13 cellular contexts compared by ENCODE assay signal in the genomic region with DNA sequence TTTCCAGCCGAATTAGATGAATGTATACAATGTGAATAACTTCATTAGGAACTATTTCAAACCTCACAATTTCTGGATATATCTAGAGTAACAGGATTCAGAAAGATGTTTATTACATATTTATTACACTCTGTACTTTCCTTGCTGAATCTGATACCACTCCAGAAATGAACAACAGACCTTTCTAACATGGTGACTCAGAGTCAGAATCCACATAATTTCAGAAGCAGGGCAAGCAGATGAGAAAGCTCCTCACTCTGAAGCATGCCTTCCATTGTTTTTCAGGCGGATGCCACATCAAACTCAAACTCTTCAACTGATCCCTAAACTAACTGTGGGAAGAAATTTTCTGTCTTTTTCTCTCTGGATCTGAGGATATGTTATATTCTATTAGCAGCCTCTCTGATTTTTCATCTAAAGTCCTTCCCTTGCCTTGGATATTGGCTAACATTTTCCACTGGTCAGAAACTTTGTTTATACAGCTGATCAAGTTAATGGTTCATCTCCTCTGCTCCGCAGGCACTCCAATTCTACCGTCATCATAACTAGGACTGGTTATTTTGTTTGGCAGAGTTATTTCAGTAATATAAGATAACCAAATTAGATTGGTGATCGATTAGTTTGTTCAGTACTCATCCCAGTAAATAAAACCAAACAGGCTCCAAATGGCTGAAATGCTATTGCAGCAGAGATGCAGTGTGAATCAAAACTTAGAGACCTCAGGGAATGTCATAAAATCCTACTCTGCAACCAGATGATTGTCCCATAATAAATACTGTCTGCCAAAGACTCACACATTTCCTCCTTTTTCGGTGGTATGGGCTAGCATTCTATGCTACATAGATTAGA.
DNase-seq lines count a peak whose midpoint lies in the region; ATAC-seq and TF ChIP-seq lines count a peak whose summit lies in the region.
"Had no signal": no experiment of that assay in that cellular context is flagged by ENCODE, and none has a peak within 500 bp of the region (broad histone marks: within the 10 kb centered on the region; RNA-seq: fewer than 3 reads in every experiment).

No MANE protein-coding gene starts in this region.

- H3K36me3 ChIP-seq in OCI-LY3 (replicated peaks; ENCODE audit: low read depth, low read length) (no peaks in the 10 kb centered on the region), osteoblast (ENCODE audit: insufficient read depth, low read length) (no peaks in the 10 kb centered on the region), PC-3 (ENCODE audit: low read depth, low read length) (no peaks in the 10 kb centered on the region)

- H3K9me3 ChIP-seq in OCI-LY3 (ENCODE audit: insufficient read depth, low read length), result no peaks in the 10 kb centered on the region
- H3K9me3 ChIP-seq in osteoblast (ENCODE audit: low read depth, low read length), result no peaks in the 10 kb centered on the region
- H3K9me3 ChIP-seq in PC-3 (ENCODE audit: low read length), result no peaks in the 10 kb centered on the region

- no peaks in the 10 kb centered on the region for H3K9me2 ChIP-seq in PC-3 (replicated peaks; ENCODE audit: low read length)

- H3K27ac ChIP-seq in OCI-LY3 (ENCODE audit: low read length), result no peak overlapping the region
- H3K27ac ChIP-seq in osteoblast (ENCODE audit: low read depth, low read length), result peak overlapping the region; percentile 84
- H3K27ac ChIP-seq in PC-3 (ENCODE audit: low read length), result no peak overlapping the region

- TF ChIP-seq CTCF in OCI-LY3 (IDR thresholded peaks at IDR 0.05; ENCODE audit: low read depth, low read length), result no peak
- no peak for TF ChIP-seq CTCF in osteoblast (IDR thresholded peaks at IDR 0.05; ENCODE audit: extremely low read depth, low read depth, low read length)
- TF ChIP-seq CTCF in PC-3 (conservative IDR thresholded peaks at IDR 0.05; ENCODE audit: low read depth, low read length), result no peak

- H3K4me3 ChIP-seq in OCI-LY3 (ENCODE audit: low read length) (no peak overlapping the region), osteoblast (ENCODE audit: insufficient read depth, low read length) (no peak overlapping the region), PC-3 (ENCODE audit: low read length) (no peak overlapping the region)

- H3K27me3 ChIP-seq in OCI-LY3 (ENCODE audit: low read depth, low read length) (no peaks in the 10 kb centered on the region), osteoblast (ENCODE audit: insufficient read depth, low read length) (no peaks in the 10 kb centered on the region), PC-3 (ENCODE audit: low read length) (no peaks in the 10 kb centered on the region)

- BruUV-seq in PC-3 (replicated peaks; lab: Mats Ljungman, UMichigan), result no TSS peak

- intact Hi-C loops in PC-3 (cut with micrococcal nuclease), result no loop called here

- H4K20me1 ChIP-seq in OCI-LY3 (ENCODE audit: insufficient read depth, low read length) (no peaks in the 10 kb centered on the region), osteoblast (ENCODE audit: insufficient read depth, low read length) (no peaks in the 10 kb centered on the region), PC-3 (ENCODE audit: low read length) (no peaks in the 10 kb centered on the region)

- no peak overlapping the region for H2AFZ ChIP-seq in OCI-LY3 (ENCODE audit: low read depth, low read length)
- peak overlapping the region; percentile 73 for H2AFZ ChIP-seq in osteoblast (ENCODE audit: low read length)
- H2AFZ ChIP-seq in PC-3 (ENCODE audit: low read length), result no peak overlapping the region

- CTCF ChIA-PET in PC-3 (lab: Charles Lee), result no interaction called here

- POLR2A ChIA-PET in PC-3 (lab: Charles Lee; ENCODE audit: unreplicated experiment), result no interaction called here

- peak overlapping the region; percentile 44 for H3K4me2 ChIP-seq in OCI-LY3 (ENCODE audit: low read length)
- peak overlapping the region; percentile 63 for H3K4me2 ChIP-seq in osteoblast (ENCODE audit: insufficient read depth, low read length)
- H3K4me2 ChIP-seq in PC-3 (ENCODE audit: low read length), result no peak overlapping the region

- ATAC-seq in GM18909 (IDR thresholded peaks at IDR 0.05; ENCODE audit: poor library complexity, unreplicated experiment) (no peak), PC-3 (no peak), GM21390 (IDR thresholded peaks at IDR 0.05; ENCODE audit: unreplicated experiment) (no peak)

- H3K79me2 ChIP-seq in OCI-LY3 (ENCODE audit: low read length), result no peaks in the 10 kb centered on the region
- no peaks in the 10 kb centered on the region for H3K79me2 ChIP-seq in osteoblast (ENCODE audit: insufficient read depth, low read length)
- no peaks in the 10 kb centered on the region for H3K79me2 ChIP-seq in PC-3 (ENCODE audit: low read length)

- H3K4me1 ChIP-seq in OCI-LY3 (ENCODE audit: low read length) (peaks cover 41% of the 10 kb centered on the region), osteoblast (ENCODE audit: insufficient read depth, low read length) (peaks cover 15% of the 10 kb centered on the region), PC-3 (ENCODE audit: insufficient read depth, low read length) (no peaks in the 10 kb centered on the region)

- H3F3A ChIP-seq in PC-3 (ENCODE audit: low read length, unreplicated experiment), result no peaks in the 10 kb centered on the region

- H3K9ac ChIP-seq in OCI-LY3 (ENCODE audit: low read length), result no peak overlapping the region
- no peak overlapping the region for H3K9ac ChIP-seq in PC-3 (ENCODE audit: low read length)

- DNase-seq in Daoy (ENCODE audit: low read depth), result peak; percentile 46
- peak; percentile 52 for DNase-seq in fibroblast of the conjunctiva (ENCODE audit: low read depth)
- DNase-seq in osteoblast (ENCODE audit: insufficient read length, low spot score, missing footprints), result peak; percentile 80
- DNase-seq in SW 1271 (lab: John Stamatoyannopoulos, UW), result no peak
- DNase-seq in PC-3, result no peak
- DNase-seq: activated B cell treated with CpG ODN at 0.5 μM for 24 hours; CD4-positive, alpha-beta memory T cell; midbrain; NCI-H446; right cardiac atrium had no signal

Comparison
In these comparisons a context has a peak if more than half of its experiments do, and no peak if none do; other contexts are left out.
1. DNase-seq: peak in Daoy (single experiment), fibroblast of the conjunctiva (single experiment) and osteoblast (single experiment); none in SW 1271 (0 of 2) and PC-3 (single experiment).